Comparison of ENCODE assay signal across 8 cellular contexts in genomic region chr17:76014100-76014924, GRCh38. TPM values are rescaled to one million over a fixed set of nuclear protein-coding genes. Genes with fewer than 3 reads are reported as not detected.
DNase-seq lines count a peak whose midpoint lies in the region; ATAC-seq and TF ChIP-seq lines count a peak whose summit lies in the region.

No MANE protein-coding gene starts in this region.

- no peak overlapping the region for H3K4me3 Mint-ChIP-seq in activated CD8-positive, alpha-beta memory T cell treated with anti-CD3 and anti-CD28 coated beads, Interleukin-2, amount 10 ng/mL, durations not matched to agents 7 days and 5 days
- no peak overlapping the region for H3K4me3 Mint-ChIP-seq in naive B cell

- H3K9me3 Mint-ChIP-seq in activated CD8-positive, alpha-beta memory T cell treated with anti-CD3 and anti-CD28 coated beads, Interleukin-2, amount 10 ng/mL, durations not matched to agents 7 days and 5 days (ENCODE audit: low read depth) = no peaks in the 10 kb centered on the region
- H3K9me3 Mint-ChIP-seq in naive B cell = no peaks in the 10 kb centered on the region

- H3K27me3 Mint-ChIP-seq in activated CD8-positive, alpha-beta memory T cell treated with anti-CD3 and anti-CD28 coated beads, Interleukin-2, amount 10 ng/mL, durations not matched to agents 7 days and 5 days = no peaks in the 10 kb centered on the region
- peaks cover 0 to 6% (median 0%) of the 10 kb centered on the region in 3 donors for H3K27me3 Mint-ChIP-seq in naive B cell

- no peaks in the 10 kb centered on the region for H3K36me3 Mint-ChIP-seq in activated CD8-positive, alpha-beta memory T cell treated with anti-CD3 and anti-CD28 coated beads, Interleukin-2, amount 10 ng/mL, durations not matched to agents 7 days and 5 days
- no peaks in the 10 kb centered on the region for H3K36me3 Mint-ChIP-seq in naive B cell

- peak; percentile 37 for DNase-seq in DMS79 treated with DMSO at 0.1 percent for 48 hours (lab: John Stamatoyannopoulos, UW)
- peak; percentile 61 for DNase-seq in HT1080 (ENCODE audit: low read depth)
- peak; percentile 49 for DNase-seq in NOMO-1 treated with DMSO at 0.1 percent for 48 hours (lab: John Stamatoyannopoulos, UW; ENCODE audit: unreplicated experiment)
- peak; percentile 85 for DNase-seq in activated CD8-positive, alpha-beta memory T cell treated with anti-CD3 and anti-CD28 coated beads, Interleukin-2, amount 10 ng/mL, durations not matched to agents 7 days and 5 days
- DNase-seq in epithelial cell of esophagus (ENCODE audit: low read depth) = peak; percentile 74
- DNase-seq in naive B cell = peak; percentile 71
- DNase-seq in stimulated activated CD8-positive, alpha-beta memory T cell treated with anti-CD3 and anti-CD28 coated beads, Interleukin-7, amount 100 ng/mL, for 4 hours (ENCODE audit: low read depth in 2 of 2) = peak; percentile 51 to 67

- H3K4me1 Mint-ChIP-seq in activated CD8-positive, alpha-beta memory T cell treated with anti-CD3 and anti-CD28 coated beads, Interleukin-2, amount 10 ng/mL, durations not matched to agents 7 days and 5 days = peaks cover 4% of the 10 kb centered on the region
- H3K4me1 Mint-ChIP-seq in naive B cell = peaks cover 0 to 9% (median 5%) of the 10 kb centered on the region in 3 donors

- CTCF ChIA-PET in activated CD8-positive, alpha-beta memory T cell treated with anti-CD3 and anti-CD28 coated beads, Interleukin-2, amount 10 ng/mL, durations not matched to agents 7 days and 5 days (lab: Charles Lee) = interaction anchor here (0.6 to 9.9 kb wide), 79 partner anchors 14 to 598 kb away, joined by 3 to 135 read pairs (median 5); partner anchors contain the start of genes CDK3, EXOC7, FOXJ1 and PRPSAP1

- H3K4me3 ChIP-seq in epithelial cell of esophagus (ENCODE audit: low read length) = no peak overlapping the region

- no peak overlapping the region for H3K27ac Mint-ChIP-seq in activated CD8-positive, alpha-beta memory T cell treated with anti-CD3 and anti-CD28 coated beads, Interleukin-2, amount 10 ng/mL, durations not matched to agents 7 days and 5 days
- peak overlapping the region in 1 of 6 donors; percentile 9 for H3K27ac Mint-ChIP-seq in naive B cell

- TF ChIP-seq CTCF in epithelial cell of esophagus (IDR thresholded peaks at IDR 0.05; ENCODE audit: insufficient read depth, low read depth, low read length, missing control alignments) = peak; percentile 88

- peak; percentile 98 for ATAC-seq in activated CD8-positive, alpha-beta memory T cell treated with anti-CD3 and anti-CD28 coated beads, Interleukin-2, amount 10 ng/mL, durations not matched to agents 7 days and 5 days
- ATAC-seq in naive B cell (ENCODE audit: low read depth in 2 of 2) (peak; percentile 96 to 98), HG03175 (IDR thresholded peaks at IDR 0.05; ENCODE audit: unreplicated experiment) (no peak)

RNA-seq across cellular contexts. Expression of gene EVPL, which starts 12.8 kb away (rescaled TPM):
- total RNA-seq in HT1080 (2014; rRNA removed; shearing (Covaris generic)) = 0.03 TPM in 1 of 2 replicates, not detected in the other
- not detected in 2 replicates for polyA plus RNA-seq in HT1080 (2015; cell fraction: cytosol; rRNA removed)
- polyA plus RNA-seq in HT1080 (2015; cell fraction: nucleus; rRNA removed) = not detected in 2 replicates
- under 1 TPM in 1 of 2 experiments, not detected in 1; 0.03 TPM for total RNA-seq in activated CD8-positive, alpha-beta memory T cell treated with anti-CD3 and anti-CD28 coated beads, Interleukin-2, amount 10 ng/mL, durations not matched to agents 7 days and 5 days
- polyA plus RNA-seq in naive B cell (ENCODE audit: low read depth in 6 of 6) = not detected

RNA-seq across cellular contexts. Expression of gene CDK3, which starts 13.7 kb away (rescaled TPM):
- 2.1 and 3.5 TPM in 2 replicates for total RNA-seq in HT1080 (2014; rRNA removed; shearing (Covaris generic))
- polyA plus RNA-seq in HT1080 (2015; cell fraction: cytosol; rRNA removed) = 1.2 and 2.4 TPM in 2 replicates
- polyA plus RNA-seq in HT1080 (2015; cell fraction: nucleus; rRNA removed) = 22.1 and 27.4 TPM in 2 replicates
- total RNA-seq in activated CD8-positive, alpha-beta memory T cell treated with anti-CD3 and anti-CD28 coated beads, Interleukin-2, amount 10 ng/mL, durations not matched to agents 7 days and 5 days = 1 to 10 TPM; 6.3 to 7.0 TPM
- polyA plus RNA-seq in naive B cell (ENCODE audit: low read depth in 6 of 6) = 1 to 10 TPM in 1 of 6 donors, under 1 TPM in 3, not detected in 2; 0.66 to 5.9 (median 0.76) TPM

RNA-seq across cellular contexts. Expression of gene TEN1, which starts 35.3 kb away (rescaled TPM):
- 23.8 and 32.8 TPM in 2 replicates for total RNA-seq in HT1080 (2014; rRNA removed; shearing (Covaris generic))
- polyA plus RNA-seq in HT1080 (2015; cell fraction: cytosol; rRNA removed) = 18.2 and 21.4 TPM in 2 replicates
- polyA plus RNA-seq in HT1080 (2015; cell fraction: nucleus; rRNA removed) = 15.1 and 20.4 TPM in 2 replicates
- 10 to 100 TPM; 13.3 to 15.1 TPM for total RNA-seq in activated CD8-positive, alpha-beta memory T cell treated with anti-CD3 and anti-CD28 coated beads, Interleukin-2, amount 10 ng/mL, durations not matched to agents 7 days and 5 days
- polyA plus RNA-seq in naive B cell (ENCODE audit: low read depth in 6 of 6) = 10 to 100 TPM; 24.4 to 62.0 (median 31.3) TPM

RNA-seq across cellular contexts. Expression of gene ACOX1, which starts 35.3 kb away (rescaled TPM):
- 17.6 and 23.0 TPM in 2 replicates for total RNA-seq in HT1080 (2014; rRNA removed; shearing (Covaris generic))
- polyA plus RNA-seq in HT1080 (2015; cell fraction: cytosol; rRNA removed) = 8.7 and 9.9 TPM in 2 replicates
- polyA plus RNA-seq in HT1080 (2015; cell fraction: nucleus; rRNA removed) = 21.7 and 29.5 TPM in 2 replicates
- 10 to 100 TPM; 28.8 to 33.8 TPM for total RNA-seq in activated CD8-positive, alpha-beta memory T cell treated with anti-CD3 and anti-CD28 coated beads, Interleukin-2, amount 10 ng/mL, durations not matched to agents 7 days and 5 days
- polyA plus RNA-seq in naive B cell (ENCODE audit: low read depth in 6 of 6) = 10 to 100 TPM in 3 of 6 donors, 1 to 10 TPM in 3; 6.4 to 15.5 (median 10.6) TPM

RNA-seq across cellular contexts. Expression of gene SRP68, which starts 58.0 kb away (rescaled TPM):
- 30.5 and 55.3 TPM in 2 replicates for total RNA-seq in HT1080 (2014; rRNA removed; shearing (Covaris generic))
- 71.7 and 73.3 TPM in 2 replicates for polyA plus RNA-seq in HT1080 (2015; cell fraction: cytosol; rRNA removed)
- polyA plus RNA-seq in HT1080 (2015; cell fraction: nucleus; rRNA removed) = 86.6 and 87.1 TPM in 2 replicates
- 100 to 1,000 TPM in 1 of 2 experiments, 10 to 100 TPM in 1; 92.0 to 116 TPM for total RNA-seq in activated CD8-positive, alpha-beta memory T cell treated with anti-CD3 and anti-CD28 coated beads, Interleukin-2, amount 10 ng/mL, durations not matched to agents 7 days and 5 days
- polyA plus RNA-seq in naive B cell (ENCODE audit: low read depth in 6 of 6) = 10 to 100 TPM; 31.4 to 68.1 (median 53.0) TPM
